2 cellular contexts compared by ENCODE assay signal in genomic region chr14:60102389-60102788, GRCh38.
TF ChIP-seq lines count a peak whose summit lies in the region.

No MANE protein-coding gene starts in this region.

TF ChIP-seq in SK-N-SH treated with all-trans-retinoic acid at 6 μM for 48 hours, 23 proteins besides CTCF, POLR2A, EP300 and RAD21 (continued from another document):
- TF ChIP-seq PPARA (CRISPR knock-in tag; IDR thresholded peaks at IDR 0.05; ENCODE audit: borderline replicate concordance) (no peak), RARB (CRISPR knock-in tag; IDR thresholded peaks at IDR 0.05) (no peak), TSHZ2 (CRISPR knock-in tag; IDR thresholded peaks at IDR 0.05) (no peak), PATZ1 (CRISPR knock-in tag; IDR thresholded peaks at IDR 0.05; ENCODE audit: borderline replicate concordance) (no peak), CSDC2 (CRISPR knock-in tag; IDR thresholded peaks at IDR 0.05) (no peak), ZNF70 (CRISPR knock-in tag; IDR thresholded peaks at IDR 0.05) (no peak)
TF ChIP-seq in SK-N-SH treated with all-trans-retinoic acid at 6 μM for 48 hours: peak in this region for 0.

TF ChIP-seq in SK-N-SH, 30 proteins besides CTCF, POLR2A, EP300 and RAD21 (continued from another document):
- TF ChIP-seq USF1 (IDR thresholded peaks at IDR 0.05; ENCODE audit: borderline replicate concordance, low read depth), result no peak
- no peak for TF ChIP-seq EZH2phosphoT487 (IDR thresholded peaks at IDR 0.05; ENCODE audit: borderline replicate concordance, low read depth)
- no peak for TF ChIP-seq FOSL2 (IDR thresholded peaks at IDR 0.05; ENCODE audit: borderline replicate concordance, low read depth)
- TF ChIP-seq TAF1 (IDR thresholded peaks at IDR 0.05; ENCODE audit: borderline replicate concordance, low read depth, low read length), result no peak
- TF ChIP-seq CHD2 (IDR thresholded peaks at IDR 0.05; ENCODE audit: low read length, partially characterized antibody), result no peak
TF ChIP-seq in SK-N-SH: peak in this region for 0.
